Comparison of ENCODE assay signal across 16 cellular contexts in the genomic region with DNA sequence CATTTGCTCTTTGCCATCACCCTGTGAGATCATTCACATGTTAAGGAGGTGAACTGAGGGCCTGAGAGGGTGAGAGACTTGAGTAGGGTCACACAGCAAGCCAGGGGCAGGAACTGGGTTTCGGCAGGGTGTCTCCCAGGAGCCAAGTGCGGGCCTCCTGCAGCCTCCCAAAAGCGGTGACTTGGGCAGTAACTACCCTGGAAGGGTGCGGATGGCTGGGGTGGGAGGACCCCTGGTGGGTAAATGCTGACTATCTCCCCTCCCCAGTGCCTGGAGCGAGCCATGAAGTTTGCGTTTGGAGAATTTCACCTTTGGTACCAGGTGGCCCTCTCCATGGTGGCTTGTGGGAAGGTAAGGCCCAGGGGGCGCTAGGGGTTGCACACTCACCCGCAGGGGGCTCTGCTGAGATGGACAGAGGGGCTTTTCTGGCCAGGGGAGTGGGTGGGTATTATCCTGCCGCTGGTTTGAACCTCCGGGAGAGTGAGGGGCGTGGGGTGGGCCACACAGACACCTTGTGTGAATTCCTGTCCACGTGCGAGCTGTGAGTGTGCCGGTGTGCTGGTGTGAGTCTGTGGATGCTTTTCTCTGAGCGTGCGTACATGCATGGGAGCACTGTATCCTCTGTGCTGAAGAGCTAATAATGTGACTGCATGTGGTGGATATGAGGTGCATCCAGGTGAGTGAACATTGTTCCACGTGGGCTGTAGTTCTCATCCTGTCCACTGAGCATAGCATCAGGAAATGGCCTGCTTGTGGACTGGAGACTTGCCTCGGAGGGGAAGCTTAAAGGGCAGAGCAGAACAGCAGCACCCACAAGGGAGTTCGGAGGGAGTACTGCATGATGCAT.
DNase-seq lines count a peak whose midpoint lies in the region; ATAC-seq, FAIRE-seq and TF ChIP-seq lines count a peak whose summit lies in the region.
"Had no signal": no experiment of that assay in that cellular context is flagged by ENCODE, and none has a peak within 500 bp of the region (broad histone marks: within the 10 kb centered on the region; RNA-seq: fewer than 3 reads in every experiment).

No MANE protein-coding gene starts in this region.

- H4K20me1 ChIP-seq in HepG2 (ENCODE audit: insufficient read depth, low read length) = no peaks in the 10 kb centered on the region

- no peaks in the 10 kb centered on the region for H3K9me3 ChIP-seq in HepG2 (ENCODE audit: low read length)
- no peaks in the 10 kb centered on the region for H3K9me3 ChIP-seq in right lobe of liver
- no peaks in the 10 kb centered on the region for H3K9me3 ChIP-seq in uterus
- H3K9me3 ChIP-seq: BE2C had no signal

- BruUV-seq in HepG2 (replicated peaks; lab: Mats Ljungman, UMichigan) = no TSS peak

- H3K79me2 ChIP-seq in HepG2 (ENCODE audit: insufficient read depth, low read length) = no peaks in the 10 kb centered on the region

- TF ChIP-seq EP300 in HepG2 (IDR thresholded peaks at IDR 0.05; ENCODE audit: low read depth in 2 of 2, low read length in 2 of 2) (no peak), HepG2 (CRISPR knock-in tag; IDR thresholded peaks at IDR 0.05; ENCODE audit: borderline replicate concordance) (no peak)

- H3K4me1 Mint-ChIP-seq in neural crest cell = peaks cover 44% of the 10 kb centered on the region

- H3K4me1 ChIP-seq in HepG2 (ENCODE audit: insufficient read depth, low read length) (peaks cover 39% of the 10 kb centered on the region), right lobe of liver (no peaks in the 10 kb centered on the region), uterus (peaks cover 5 to 20% of the 10 kb centered on the region in 2 donors)

- H3K4me2 ChIP-seq in HepG2 (ENCODE audit: low read depth, low read length) = no peak overlapping the region

- no peak overlapping the region for H3K27ac Mint-ChIP-seq in neural crest cell (ENCODE audit: unreplicated experiment)
- H3K27ac Mint-ChIP-seq: activated T-helper 1 cell treated with anti-CD3 and anti-CD28 coated beads, Interleukin-12 subunit alpha, Interleukin-12 subunit beta, Interleukin-2, Interleukin-4 antibody, amounts not matched to agents 30 ng/mL and 10 ng/mL and 1 ng/mL, durations not matched to agents 14 hours and 24 hours and 36 hours had no signal

- CTCF ChIA-PET in HepG2 (lab: Yijun Ruan, JAX; ENCODE audit: low intra/inter-chr PET ratio, low total read pairs) = no interaction called here

- TF ChIP-seq POLR2A in HepG2 (IDR thresholded peaks at IDR 0.05; ENCODE audit: insufficient read depth in 1 of 2, low read depth in 2 of 2, low read length in 2 of 2) (no peak), right lobe of liver (IDR thresholded peaks at IDR 0.05) (no peak), uterus (IDR thresholded peaks at IDR 0.05) (no peak)

- POLR2A ChIA-PET in HepG2 (lab: Yijun Ruan, JAX) = no interaction called here

- TF ChIP-seq CTCF in HepG2 (CRISPR knock-in tag; IDR thresholded peaks at IDR 0.05) (peak; percentile 23), right lobe of liver (IDR thresholded peaks at IDR 0.05) (no peak), neural crest cell (conservative IDR thresholded peaks at IDR 0.05) (peak; percentile 14), uterus (IDR thresholded peaks at IDR 0.05) (no peak)

- H3K36me3 ChIP-seq in HepG2 (replicated peaks in 1 of 2; ENCODE audit: control insufficient read depth in 1 of 2, insufficient read depth in 2 of 2, low read length in 2 of 2) = peaks cover 8 to 18% of the 10 kb centered on the region in 2 experiments
- H3K36me3 ChIP-seq in right lobe of liver = peaks cover 0 to 7% (median 0%) of the 10 kb centered on the region in 4 donors
- no peaks in the 10 kb centered on the region for H3K36me3 ChIP-seq in uterus
- H3K36me3 ChIP-seq: BE2C had no signal

- no peak for DNase-seq in HepG2 (ENCODE audit: low spot score)
- DNase-seq in right lobe of liver = no peak
- peak; percentile 58 for DNase-seq in cerebellum (ENCODE audit: low spot score)
- DNase-seq in neural crest cell (ENCODE audit: low read depth, low spot score) = no peak
- no peak for DNase-seq in uterus
- DNase-seq in germinal center (ENCODE audit: low spot score) = no peak
- no peak for DNase-seq in NCI-H146 (lab: John Stamatoyannopoulos, UW)
- no peak for DNase-seq in sciatic nerve (ENCODE audit: low spot score)
- DNase-seq: activated CD4-positive, alpha-beta T cell treated with anti-CD3 and anti-CD28 coated beads, Interleukin-2, amount 50 U/mL, for 4 hours; BE2C; effector memory CD8-positive, alpha-beta T cell; kidney glomerular epithelial cell; naive thymus-derived CD4-positive, alpha-beta T cell; SIG-M5; small intestine had no signal

- H3K4me3 ChIP-seq in HepG2 (replicated peaks in 1 of 3; ENCODE audit: insufficient read depth in 1 of 3, low read depth in 2 of 3, low read length in 3 of 3) = no peak overlapping the region
- no peak overlapping the region for H3K4me3 ChIP-seq in right lobe of liver
- H3K4me3 ChIP-seq in uterus = no peak overlapping the region

- H3K4me3 Mint-ChIP-seq in neural crest cell = no peak overlapping the region
- H3K4me3 Mint-ChIP-seq: activated T-helper 1 cell treated with anti-CD3 and anti-CD28 coated beads, Interleukin-12 subunit alpha, Interleukin-12 subunit beta, Interleukin-2, Interleukin-4 antibody, amounts not matched to agents 30 ng/mL and 10 ng/mL and 1 ng/mL, durations not matched to agents 14 hours and 24 hours and 36 hours; effector memory CD8-positive, alpha-beta T cell; naive thymus-derived CD4-positive, alpha-beta T cell had no signal

- ATAC-seq in HepG2 = peak; percentile 15
- no peak for ATAC-seq in right lobe of liver
- ATAC-seq in sciatic nerve = no peak
- ATAC-seq: effector memory CD8-positive, alpha-beta T cell; naive thymus-derived CD4-positive, alpha-beta T cell had no signal

- no peaks in the 10 kb centered on the region for H3K36me3 Mint-ChIP-seq in neural crest cell (ENCODE audit: low read depth)

- no peak overlapping the region for H3K9ac ChIP-seq in HepG2 (ENCODE audit: insufficient read depth, low read depth, low read length)

- H3K27me3 Mint-ChIP-seq in neural crest cell (ENCODE audit: low read depth) = no peaks in the 10 kb centered on the region
- H3K27me3 Mint-ChIP-seq: effector memory CD8-positive, alpha-beta T cell; naive thymus-derived CD4-positive, alpha-beta T cell had no signal

- TF ChIP-seq RAD21 in HepG2 (CRISPR knock-in tag; IDR thresholded peaks at IDR 0.05) = no peak

- no peaks in the 10 kb centered on the region for H3K27me3 ChIP-seq in HepG2 (ENCODE audit: control insufficient read depth in 1 of 2, insufficient read depth in 2 of 2, low read length in 2 of 2)
- H3K27me3 ChIP-seq in right lobe of liver = no peaks in the 10 kb centered on the region
- no peaks in the 10 kb centered on the region for H3K27me3 ChIP-seq in uterus
- H3K27me3 ChIP-seq: BE2C had no signal

- intact Hi-C loops in HepG2 (cut with micrococcal nuclease; ENCODE audit: unreplicated experiment) (no loop called here), right lobe of liver (cut with DNase I) (no loop called here), uterus (cut with DNase I; ENCODE audit: low total_unique reads) (no loop called here), sciatic nerve (cut with DNase I) (no loop called here)

- H3K27ac ChIP-seq in HepG2 (ENCODE audit: extremely low read length, insufficient read depth, low read length) (no peak overlapping the region), right lobe of liver (no peak overlapping the region), uterus (no peak overlapping the region)

- in situ Hi-C loops in HepG2 (cut with HindIII; ENCODE audit: extremely low pct_ligation_motif_present, low pct_unique_long_range_greater_than_20kb) = no loop called here

- 95% methylated on average over 19 of the region's 19 CpGs for WGBS in HepG2 (ENCODE audit: low lambda C conversion rate)
- WGBS in right lobe of liver (ENCODE audit: insufficient coverage, low coverage, low lambda C conversion rate, missing lambda C conversion rate) = 83% methylated on average over 2 of the region's 19 CpGs

- no peak overlapping the region for H2AFZ ChIP-seq in HepG2 (ENCODE audit: low read length)

- peak; percentile 47 for FAIRE-seq in HepG2 (lab: Jason Lieb, UNC)
- FAIRE-seq: small intestine had no signal

- H3K9me3 Mint-ChIP-seq in neural crest cell = no peaks in the 10 kb centered on the region
- H3K9me3 Mint-ChIP-seq: activated T-helper 1 cell treated with anti-CD3 and anti-CD28 coated beads, Interleukin-12 subunit alpha, Interleukin-12 subunit beta, Interleukin-2, Interleukin-4 antibody, amounts not matched to agents 30 ng/mL and 10 ng/mL and 1 ng/mL, durations not matched to agents 14 hours and 24 hours and 36 hours; effector memory CD8-positive, alpha-beta T cell had no signal

TF ChIP-seq in HepG2, 621 proteins besides CTCF, POLR2A, EP300 and RAD21 (continues in another document):
- TF ChIP-seq DNMT1 (CRISPR knock-in tag; IDR thresholded peaks at IDR 0.05) (0 out of 2 replicates have a peak, but pooled peaks have one; percentile 22), HDAC1 (CRISPR knock-in tag; IDR thresholded peaks at IDR 0.05) (no peak), CHCHD3 (CRISPR knock-in tag; IDR thresholded peaks at IDR 0.05) (no peak)
- TF ChIP-seq, protein P1, sequence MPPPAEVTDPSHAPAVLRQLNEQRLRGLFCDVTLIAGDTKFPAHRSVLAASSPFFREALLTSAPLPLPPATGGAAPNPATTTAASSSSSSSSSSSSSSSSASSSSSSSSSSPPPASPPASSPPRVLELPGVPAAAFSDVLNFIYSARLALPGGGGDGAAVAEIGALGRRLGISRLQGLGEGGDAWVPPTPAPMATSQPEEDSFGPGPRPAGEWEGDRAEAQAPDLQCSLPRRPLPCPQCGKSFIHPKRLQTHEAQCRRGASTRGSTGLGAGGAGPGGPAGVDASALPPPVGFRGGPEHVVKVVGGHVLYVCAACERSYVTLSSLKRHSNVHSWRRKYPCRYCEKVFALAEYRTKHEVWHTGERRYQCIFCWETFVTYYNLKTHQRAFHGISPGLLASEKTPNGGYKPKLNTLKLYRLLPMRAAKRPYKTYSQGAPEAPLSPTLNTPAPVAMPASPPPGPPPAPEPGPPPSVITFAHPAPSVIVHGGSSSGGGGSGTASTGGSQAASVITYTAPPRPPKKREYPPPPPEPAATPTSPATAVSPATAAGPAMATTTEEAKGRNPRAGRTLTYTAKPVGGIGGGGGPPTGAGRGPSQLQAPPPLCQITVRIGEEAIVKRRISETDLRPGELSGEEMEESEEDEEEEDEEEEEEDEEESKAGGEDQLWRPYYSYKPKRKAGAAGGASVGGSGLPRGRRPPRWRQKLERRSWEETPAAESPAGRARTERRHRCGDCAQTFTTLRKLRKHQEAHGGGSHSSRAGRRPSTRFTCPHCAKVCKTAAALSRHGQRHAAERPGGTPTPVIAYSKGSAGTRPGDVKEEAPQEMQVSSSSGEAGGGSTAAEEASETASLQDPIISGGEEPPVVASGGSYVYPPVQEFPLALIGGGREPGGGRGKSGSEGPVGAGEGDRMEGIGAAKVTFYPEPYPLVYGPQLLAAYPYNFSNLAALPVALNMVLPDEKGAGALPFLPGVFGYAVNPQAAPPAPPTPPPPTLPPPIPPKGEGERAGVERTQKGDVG (CRISPR knock-in tag; IDR thresholded peaks at IDR 0.05; ENCODE audit: borderline replicate concordance) = no peak

Comparison
In these comparisons a context has a peak if more than half of its experiments do, and no peak if none do; other contexts are left out.
1. CTCF ChIP-seq: peak in HepG2 (single experiment) and neural crest cell (single experiment); none in right lobe of liver (0 of 4) and uterus (0 of 4).